Comparison of ENCODE assay signal across 1 cellular context in genomic region chr20:50460608-50461268, GRCh38.
TF ChIP-seq lines count a peak whose summit lies in the region.

No MANE protein-coding gene starts in this region.

TF ChIP-seq in HepG2, 621 proteins besides CTCF, POLR2A, EP300 and RAD21 (continued from another document and continues in another):
- TF ChIP-seq NR2F1 (CRISPR knock-in tag; IDR thresholded peaks at IDR 0.05) (peak in 1 of 2 experiments; percentile 43; a peak in 1 of 4 replicates), YEATS2 (CRISPR knock-in tag; IDR thresholded peaks at IDR 0.05; ENCODE audit: borderline replicate concordance) (peak; percentile 88), IKZF4 (CRISPR knock-in tag; IDR thresholded peaks at IDR 0.05; ENCODE audit: borderline replicate concordance, low read depth, not compliant biosample characterization) (no peak), RARG (CRISPR knock-in tag; IDR thresholded peaks at IDR 0.05; ENCODE audit: low read depth) (no peak), ZNF841 (CRISPR knock-in tag; IDR thresholded peaks at IDR 0.05; ENCODE audit: borderline replicate concordance) (no peak), CC2D1A (CRISPR knock-in tag; IDR thresholded peaks at IDR 0.05) (0 out of 2 replicates have a peak, but pooled peaks have one; percentile 10), ZNF24 (IDR thresholded peaks at IDR 0.05) (peak; percentile 67; the same call in 1 of the 2 replicates), MED1 (CRISPR knock-in tag; IDR thresholded peaks at IDR 0.05) (peak; percentile 90), ZNF776 (CRISPR knock-in tag; IDR thresholded peaks at IDR 0.05) (peak; percentile 67; the same call in 1 of the 2 replicates), PRMT3 (CRISPR knock-in tag; IDR thresholded peaks at IDR 0.05; ENCODE audit: borderline replicate concordance, low read depth) (no peak), ZFX (CRISPR knock-in tag; IDR thresholded peaks at IDR 0.05; ENCODE audit: low read depth) (peak; percentile 82), NCOA2 (CRISPR knock-in tag; IDR thresholded peaks at IDR 0.05) (peak; percentile 63), KDM5B (CRISPR knock-in tag; IDR thresholded peaks at IDR 0.05; ENCODE audit: borderline replicate concordance) (peak; percentile 90), MYC (CRISPR knock-in tag; IDR thresholded peaks at IDR 0.05; ENCODE audit: borderline replicate concordance) (peak; percentile 72; the same call in 1 of the 2 replicates), KLF11 (CRISPR knock-in tag; IDR thresholded peaks at IDR 0.05) (peak; percentile 93; the same call in 1 of the 2 replicates), ZNF460 (CRISPR knock-in tag; IDR thresholded peaks at IDR 0.05; ENCODE audit: borderline replicate concordance) (no peak), KDM1A (CRISPR knock-in tag; IDR thresholded peaks at IDR 0.05) (no peak; the same call in 1 of the 2 replicates), KDM4B (CRISPR knock-in tag; IDR thresholded peaks at IDR 0.05) (peak; percentile 87; the same call in 1 of the 2 replicates), NFE2 (CRISPR knock-in tag; IDR thresholded peaks at IDR 0.05) (no peak), ZSCAN31 (CRISPR knock-in tag; IDR thresholded peaks at IDR 0.05; ENCODE audit: low read depth) (peak; percentile 83), ZNF432 (CRISPR knock-in tag; IDR thresholded peaks at IDR 0.05; ENCODE audit: borderline replicate concordance) (no peak), MXD3 (CRISPR knock-in tag; IDR thresholded peaks at IDR 0.05) (peak; percentile 73; the same call in 1 of the 2 replicates), THAP11 (CRISPR knock-in tag; IDR thresholded peaks at IDR 0.05) (peak; percentile 79), ZNF513 (CRISPR knock-in tag; conservative IDR thresholded peaks at IDR 0.05) (peak; percentile 95; the same call in 1 of the 2 replicates), ZNF740 (CRISPR knock-in tag; IDR thresholded peaks at IDR 0.05) (peak; percentile 85), ZGPAT (CRISPR knock-in tag; IDR thresholded peaks at IDR 0.05) (peak; percentile 91), NFE2L1 (CRISPR knock-in tag; IDR thresholded peaks at IDR 0.05; ENCODE audit: borderline replicate concordance) (no peak), CSRNP1 (CRISPR knock-in tag; IDR thresholded peaks at IDR 0.05) (no peak; the same call in 1 of the 2 replicates), ZNF292 (CRISPR knock-in tag; IDR thresholded peaks at IDR 0.05; ENCODE audit: borderline replicate concordance, low read depth) (peak; percentile 90), ZNF503 (CRISPR knock-in tag; IDR thresholded peaks at IDR 0.05) (peak; percentile 66; the same call in 1 of the 2 replicates), SMYD3 (CRISPR knock-in tag; IDR thresholded peaks at IDR 0.05) (no peak), TFE3 (CRISPR knock-in tag; IDR thresholded peaks at IDR 0.05) (peak; percentile 46; the same call in 1 of the 2 replicates), TGIF2 (CRISPR knock-in tag; IDR thresholded peaks at IDR 0.05) (peak; percentile 62; the same call in 1 of the 2 replicates), ZNF296 (CRISPR knock-in tag; conservative IDR thresholded peaks at IDR 0.05) (peak; percentile 13; the same call in 1 of the 2 replicates), PCBP2 (optimal IDR thresholded peaks at IDR 0.05; ENCODE audit: low read depth, low read length, poor library complexity, severe bottlenecking) (no peak), ZBTB7A (CRISPR knock-in tag; IDR thresholded peaks at IDR 0.05) (peak; percentile 21; the same call in 1 of the 2 replicates), BRCA1 (CRISPR knock-in tag; IDR thresholded peaks at IDR 0.05) (peak; percentile 84), ZNF788 (CRISPR knock-in tag; IDR thresholded peaks at IDR 0.05; ENCODE audit: borderline replicate concordance) (peak; percentile 94; the same call in 1 of the 2 replicates), CCAR2 (optimal IDR thresholded peaks at IDR 0.05; ENCODE audit: low read depth, low read length) (no peak), AGO1 (IDR thresholded peaks at IDR 0.05; ENCODE audit: low read depth, low read length, poor library complexity, severe bottlenecking) (no peak), ZNF674 (CRISPR knock-in tag; IDR thresholded peaks at IDR 0.05; ENCODE audit: low read depth) (no peak), ZNF337 (CRISPR knock-in tag; IDR thresholded peaks at IDR 0.05; ENCODE audit: borderline replicate concordance, low read depth) (no peak), E2F5 (CRISPR knock-in tag; conservative IDR thresholded peaks at IDR 0.05) (no peak), SNAI1 (CRISPR knock-in tag; IDR thresholded peaks at IDR 0.05; ENCODE audit: borderline replicate concordance) (0 out of 2 replicates have a peak, but pooled peaks have one; percentile 55), ZNF234 (CRISPR knock-in tag; conservative IDR thresholded peaks at IDR 0.05) (no peak), HDAC2 (CRISPR knock-in tag; IDR thresholded peaks at IDR 0.05) (peak; percentile 81; the same call in 1 of the 2 replicates)
- TF ChIP-seq, protein P1, sequence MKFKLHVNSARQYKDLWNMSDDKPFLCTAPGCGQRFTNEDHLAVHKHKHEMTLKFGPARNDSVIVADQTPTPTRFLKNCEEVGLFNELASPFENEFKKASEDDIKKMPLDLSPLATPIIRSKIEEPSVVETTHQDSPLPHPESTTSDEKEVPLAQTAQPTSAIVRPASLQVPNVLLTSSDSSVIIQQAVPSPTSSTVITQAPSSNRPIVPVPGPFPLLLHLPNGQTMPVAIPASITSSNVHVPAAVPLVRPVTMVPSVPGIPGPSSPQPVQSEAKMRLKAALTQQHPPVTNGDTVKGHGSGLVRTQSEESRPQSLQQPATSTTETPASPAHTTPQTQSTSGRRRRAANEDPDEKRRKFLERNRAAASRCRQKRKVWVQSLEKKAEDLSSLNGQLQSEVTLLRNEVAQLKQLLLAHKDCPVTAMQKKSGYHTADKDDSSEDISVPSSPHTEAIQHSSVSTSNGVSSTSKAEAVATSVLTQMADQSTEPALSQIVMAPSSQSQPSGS (CRISPR knock-in tag; IDR thresholded peaks at IDR 0.05): peak; percentile 63; the same call in 1 of the 2 replicates
- TF ChIP-seq, protein P2, sequence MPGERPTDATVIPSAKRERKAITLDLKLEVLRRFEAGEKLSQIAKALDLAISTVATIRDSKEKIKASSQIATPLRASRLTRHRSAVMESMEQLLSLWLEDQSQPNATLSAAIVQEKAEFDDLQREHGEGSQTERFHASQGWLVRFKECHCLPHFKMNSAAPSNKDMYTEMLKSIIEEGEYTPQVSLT (CRISPR knock-in tag; IDR thresholded peaks at IDR 0.05; ENCODE audit: borderline replicate concordance, low read depth): peak; percentile 68; the same call in 1 of the 2 replicates
- TF ChIP-seq, protein P3, sequence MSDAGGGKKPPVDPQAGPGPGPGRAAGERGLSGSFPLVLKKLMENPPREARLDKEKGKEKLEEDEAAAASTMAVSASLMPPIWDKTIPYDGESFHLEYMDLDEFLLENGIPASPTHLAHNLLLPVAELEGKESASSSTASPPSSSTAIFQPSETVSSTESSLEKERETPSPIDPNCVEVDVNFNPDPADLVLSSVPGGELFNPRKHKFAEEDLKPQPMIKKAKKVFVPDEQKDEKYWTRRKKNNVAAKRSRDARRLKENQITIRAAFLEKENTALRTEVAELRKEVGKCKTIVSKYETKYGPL (CRISPR knock-in tag; IDR thresholded peaks at IDR 0.05): no peak
- TF ChIP-seq, protein P4, sequence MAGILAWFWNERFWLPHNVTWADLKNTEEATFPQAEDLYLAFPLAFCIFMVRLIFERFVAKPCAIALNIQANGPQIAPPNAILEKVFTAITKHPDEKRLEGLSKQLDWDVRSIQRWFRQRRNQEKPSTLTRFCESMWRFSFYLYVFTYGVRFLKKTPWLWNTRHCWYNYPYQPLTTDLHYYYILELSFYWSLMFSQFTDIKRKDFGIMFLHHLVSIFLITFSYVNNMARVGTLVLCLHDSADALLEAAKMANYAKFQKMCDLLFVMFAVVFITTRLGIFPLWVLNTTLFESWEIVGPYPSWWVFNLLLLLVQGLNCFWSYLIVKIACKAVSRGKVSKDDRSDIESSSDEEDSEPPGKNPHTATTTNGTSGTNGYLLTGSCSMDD (CRISPR knock-in tag; IDR thresholded peaks at IDR 0.05): no peak
- TF ChIP-seq, protein P5, sequence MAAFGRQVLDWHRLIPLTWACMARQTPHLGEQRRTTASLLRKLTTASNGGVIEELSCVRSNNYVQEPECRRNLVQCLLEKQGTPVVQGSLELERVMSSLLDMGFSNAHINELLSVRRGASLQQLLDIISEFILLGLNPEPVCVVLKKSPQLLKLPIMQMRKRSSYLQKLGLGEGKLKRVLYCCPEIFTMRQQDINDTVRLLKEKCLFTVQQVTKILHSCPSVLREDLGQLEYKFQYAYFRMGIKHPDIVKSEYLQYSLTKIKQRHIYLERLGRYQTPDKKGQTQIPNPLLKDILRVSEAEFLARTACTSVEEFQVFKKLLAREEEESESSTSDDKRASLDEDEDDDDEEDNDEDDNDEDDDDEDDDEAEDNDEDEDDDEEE (CRISPR knock-in tag; IDR thresholded peaks at IDR 0.05): peak; percentile 83
